21 cellular contexts compared by ENCODE assay signal in genomic region chr18:69490813-69491212, GRCh38.
DNase-seq lines count a peak whose midpoint lies in the region; ATAC-seq, FAIRE-seq and TF ChIP-seq lines count a peak whose summit lies in the region.
"Had no signal": no experiment of that assay in that cellular context is flagged by ENCODE, and none has a peak within 500 bp of the region (broad histone marks: within the 10 kb centered on the region; RNA-seq: fewer than 3 reads in every experiment).

No MANE protein-coding gene starts in this region.

- TF ChIP-seq CTCF in AG04450 (IDR thresholded peaks at IDR 0.05; ENCODE audit: low read depth, low read length), result no peak
- no peak for TF ChIP-seq CTCF in astrocyte (IDR thresholded peaks at IDR 0.05; ENCODE audit: insufficient read depth, low read depth, low read length)
- no peak for TF ChIP-seq CTCF in osteocyte (IDR thresholded peaks at IDR 0.05)

- H3K9ac ChIP-seq in astrocyte (ENCODE audit: low read length), result no peak overlapping the region

- no peak for ATAC-seq in GM19463 (IDR thresholded peaks at IDR 0.05; ENCODE audit: unreplicated experiment)
- ATAC-seq: activated T-cell treated with anti-CD3 and anti-CD28 coated beads, Interleukin-2, amount 50 U/mL, for 4 hours; stimulated activated naive CD8-positive, alpha-beta T cell treated with anti-CD3 and anti-CD28 coated beads, Interleukin-15, Interleukin-2, amounts not matched to agents 100 U/mL and 50 U/mL, for 24 hours; upper lobe of right lung had no signal

- no peak for FAIRE-seq in astrocyte (lab: Jason Lieb, UNC)

- H3K27me3 ChIP-seq in AG04450 (ENCODE audit: control insufficient read depth, insufficient read depth, low read length), result no peaks in the 10 kb centered on the region
- H3K27me3 ChIP-seq in astrocyte (ENCODE audit: insufficient read depth, low read length), result no peaks in the 10 kb centered on the region
- H3K27me3 ChIP-seq: Peyer's patch, upper lobe of right lung had no signal

- no peaks in the 10 kb centered on the region for H3K4me1 ChIP-seq in astrocyte (ENCODE audit: insufficient read depth, low read length)
- H3K4me1 ChIP-seq: Peyer's patch, upper lobe of right lung had no signal

- H3K9me3 Mint-ChIP-seq in astrocyte (ENCODE audit: unreplicated experiment), result no peaks in the 10 kb centered on the region
- H3K9me3 Mint-ChIP-seq in osteocyte (ENCODE audit: unreplicated experiment), result no peaks in the 10 kb centered on the region

- H3K79me2 ChIP-seq in astrocyte (ENCODE audit: insufficient read depth, low read length), result no peaks in the 10 kb centered on the region

- no peaks in the 10 kb centered on the region for H3K36me3 Mint-ChIP-seq in astrocyte (ENCODE audit: low read depth, unreplicated experiment)
- no peaks in the 10 kb centered on the region for H3K36me3 Mint-ChIP-seq in osteocyte (ENCODE audit: unreplicated experiment)
- H3K36me3 Mint-ChIP-seq: activated naive CD8-positive, alpha-beta T cell; IgD-negative memory B cell had no signal

- H3K4me1 Mint-ChIP-seq in astrocyte (ENCODE audit: low read depth, unreplicated experiment) (peaks cover 2% of the 10 kb centered on the region), osteocyte (ENCODE audit: unreplicated experiment) (peaks cover 19% of the 10 kb centered on the region)
- H3K4me1 Mint-ChIP-seq: IgD-negative memory B cell, memory B cell had no signal

- H3K4me3 ChIP-seq in AG04450 (ENCODE audit: low read depth, low read length), result no peak overlapping the region
- H3K4me3 ChIP-seq in astrocyte (ENCODE audit: insufficient read depth, low read depth, low read length), result no peak overlapping the region
- H3K4me3 ChIP-seq: Peyer's patch, upper lobe of right lung had no signal

- no peak overlapping the region for H3K4me2 ChIP-seq in astrocyte (ENCODE audit: low read length)

- H3K9me3 ChIP-seq in AG04450 (ENCODE audit: control insufficient read depth, insufficient read depth, low read length), result peaks cover 5% of the 10 kb centered on the region; the same call in 1 of the 2 replicates
- no peaks in the 10 kb centered on the region for H3K9me3 ChIP-seq in astrocyte (ENCODE audit: insufficient read depth, low read depth, low read length)
- H3K9me3 ChIP-seq: Peyer's patch, upper lobe of right lung had no signal

- no peak overlapping the region for H3K4me3 Mint-ChIP-seq in astrocyte (ENCODE audit: unreplicated experiment)
- H3K4me3 Mint-ChIP-seq in osteocyte (ENCODE audit: unreplicated experiment), result no peak overlapping the region
- H3K4me3 Mint-ChIP-seq: activated naive CD8-positive, alpha-beta T cell; activated T-cell treated with anti-CD3 and anti-CD28 coated beads, Interleukin-2, amount 50 U/mL, for 4 hours; IgD-negative memory B cell; memory B cell had no signal

- POLR2A ChIA-PET in AG04450 (lab: Yijun Ruan, JAX), result no interaction called here

- H4K20me1 ChIP-seq in astrocyte (ENCODE audit: insufficient read depth, low read length), result no peaks in the 10 kb centered on the region

- CTCF ChIA-PET in AG04450 (lab: Charles Lee), result interaction anchor here (0.6 kb wide), 1 partner anchor 969 kb away, joined by 3 read pairs; no protein-coding TSS in a partner anchor

- no peaks in the 10 kb centered on the region for H3K36me3 ChIP-seq in astrocyte (ENCODE audit: insufficient read depth, low read length)
- H3K36me3 ChIP-seq: Peyer's patch, upper lobe of right lung had no signal

- DNase-seq in AG04450 (ENCODE audit: low read depth, low spot score) (peak; percentile 23), H4 (ENCODE audit: low spot score) (peak; percentile 92), astrocyte (ENCODE audit: low read depth) (peak; percentile 74), fibroblast of the conjunctiva (ENCODE audit: low read depth) (peak; percentile 64), osteocyte (ENCODE audit: extremely low spot score, unreplicated experiment) (no peak), NCI-H524 treated with DMSO at 0.1 percent for 48 hours (lab: John Stamatoyannopoulos, UW) (no peak), T1000 (lab: John Stamatoyannopoulos, UW) (no peak)
- DNase-seq: ACHN; activated CD4-positive, alpha-beta T cell treated with anti-CD3 and anti-CD28 coated beads, Interleukin-2, amount 50 U/mL, for 48 hours; activated T-cell treated with anti-CD3 and anti-CD28 coated beads, Interleukin-2, amount 50 U/mL, for 4 hours; Calu3; islet precursor cell; NCI-H82; Peyer's patch; stimulated activated naive CD8-positive, alpha-beta T cell treated with anti-CD3 and anti-CD28 coated beads, Interleukin-15, Interleukin-2, amounts not matched to agents 100 U/mL and 50 U/mL, for 24 hours; SW 1271; upper lobe of right lung had no signal

- H3K27ac ChIP-seq in AG04450 (ENCODE audit: low read depth, low read length) (no peak overlapping the region), astrocyte (ENCODE audit: low read depth, low read length) (no peak overlapping the region)
- H3K27ac ChIP-seq: Peyer's patch, upper lobe of right lung had no signal

- H2AFZ ChIP-seq in astrocyte (ENCODE audit: low read depth, low read length), result no peak overlapping the region

- H3K27me3 Mint-ChIP-seq in astrocyte (ENCODE audit: low read depth, unreplicated experiment) (no peaks in the 10 kb centered on the region), osteocyte (ENCODE audit: unreplicated experiment) (no peaks in the 10 kb centered on the region)
- H3K27me3 Mint-ChIP-seq: IgD-negative memory B cell had no signal

- H3K27ac Mint-ChIP-seq in astrocyte (ENCODE audit: unreplicated experiment) (no peak overlapping the region), osteocyte (ENCODE audit: unreplicated experiment) (no peak overlapping the region)
- H3K27ac Mint-ChIP-seq: activated naive CD8-positive, alpha-beta T cell; IgD-negative memory B cell; memory B cell had no signal

Comparison
In these comparisons a context has a peak if more than half of its experiments do, and no peak if none do; other contexts are left out.
1. DNase-seq: peak in AG04450 (single experiment), H4 (single experiment), astrocyte (single experiment) and fibroblast of the conjunctiva (single experiment); none in osteocyte (single experiment), NCI-H524 treated with DMSO at 0.1 percent for 48 hours (single experiment) and T1000 (single experiment).